Comparison of ENCODE assay signal across 1 cellular context in genomic region chr7:101563198-101563901, GRCh38.
TF ChIP-seq lines count a peak whose summit lies in the region.

No MANE protein-coding gene starts in this region.

TF ChIP-seq in H1, 55 proteins besides CTCF, POLR2A, EP300 and RAD21 (continued from another document):
- no peak for TF ChIP-seq ASH2L (IDR thresholded peaks at IDR 0.05; ENCODE audit: low read length)
